In genomic region chr17:8140413-8141029, GRCh38 we compare ENCODE assay signal across 19 cellular contexts. TPM values are rescaled to one million over a fixed set of nuclear protein-coding genes. Genes with fewer than 3 reads are reported as not detected.
DNase-seq lines count a peak whose midpoint lies in the region; ATAC-seq and TF ChIP-seq lines count a peak whose summit lies in the region.
"Had no signal": no experiment of that assay in that cellular context is flagged by ENCODE, and none has a peak within 500 bp of the region (broad histone marks: within the 10 kb centered on the region; RNA-seq: fewer than 3 reads in every experiment).

No MANE protein-coding gene starts in this region.

- ATAC-seq in activated CD4-positive, alpha-beta T cell treated with anti-CD3 and anti-CD28 coated beads for 36 hours: no peak
- ATAC-seq: stimulated activated naive B cell treated with anti-CD40 and anti-IgM and Interleukin-4, amounts not matched to agents 10 μg/mL and 1 μg/mL and 100 μg/mL, for 72 hours had no signal

- no peaks in the 10 kb centered on the region for H3K27me3 ChIP-seq in esophagus squamous epithelium
- H3K27me3 ChIP-seq in sigmoid colon: no peaks in the 10 kb centered on the region

- H3K9me3 ChIP-seq in esophagus squamous epithelium (no peaks in the 10 kb centered on the region), sigmoid colon (no peaks in the 10 kb centered on the region)
- H3K9me3 ChIP-seq: neutrophil had no signal

- TF ChIP-seq CTCF in RWPE1 (conservative IDR thresholded peaks at IDR 0.05; ENCODE audit: low read depth): no peak
- TF ChIP-seq CTCF in esophagus squamous epithelium (IDR thresholded peaks at IDR 0.05): no peak
- no peak for TF ChIP-seq CTCF in sigmoid colon (IDR thresholded peaks at IDR 0.05)

- peaks cover 39% of the 10 kb centered on the region for H3K36me3 Mint-ChIP-seq in activated CD4-positive, alpha-beta T cell treated with anti-CD3 and anti-CD28 coated beads, Interleukin-2, amount 10 ng/mL, durations not matched to agents 24 days and 14 days (ENCODE audit: low read depth)
- peaks cover 26% of the 10 kb centered on the region for H3K36me3 Mint-ChIP-seq in activated CD4-positive, alpha-beta T cell treated with anti-CD3 and anti-CD28 coated beads for 36 hours (ENCODE audit: low read depth)

- H3K9me3 Mint-ChIP-seq in activated CD4-positive, alpha-beta T cell treated with anti-CD3 and anti-CD28 coated beads, Interleukin-2, amount 10 ng/mL, durations not matched to agents 24 days and 14 days: no peaks in the 10 kb centered on the region
- no peaks in the 10 kb centered on the region for H3K9me3 Mint-ChIP-seq in activated CD4-positive, alpha-beta T cell treated with anti-CD3 and anti-CD28 coated beads for 36 hours (ENCODE audit: low read depth)
- H3K9me3 Mint-ChIP-seq: CD14-positive monocyte; immature natural killer cell; stimulated activated naive B cell treated with anti-CD40 and anti-IgM and Interleukin-4, amounts not matched to agents 10 μg/mL and 1 μg/mL and 100 μg/mL, for 72 hours had no signal

- TF ChIP-seq EP300 in sigmoid colon (IDR thresholded peaks at IDR 0.05): no peak

- peak; percentile 59 for DNase-seq in activated CD4-positive, alpha-beta T cell treated with anti-CD3 and anti-CD28 coated beads, Interleukin-2, amount 10 ng/mL, durations not matched to agents 24 days and 14 days
- DNase-seq in activated CD4-positive, alpha-beta T cell treated with anti-CD3 and anti-CD28 coated beads for 36 hours: no peak
- DNase-seq in RWPE1 (ENCODE audit: low spot score): no peak
- DNase-seq in esophagus squamous epithelium (lab: John Stamatoyannopoulos, UW): no peak
- DNase-seq in sigmoid colon: peak; percentile 72
- DNase-seq in activated CD8-positive, alpha-beta memory T cell treated with anti-CD3 and anti-CD28 coated beads, Interleukin-2, amount 50 U/mL, for 4 hours: no peak
- no peak for DNase-seq in stimulated activated CD4-positive, alpha-beta T cell treated with anti-CD3 and anti-CD28 coated beads, Interleukin-4, amount 100 ng/mL, for 4 hours
- DNase-seq in ecto neural progenitor cell (ENCODE audit: low spot score): no peak
- DNase-seq: activated CD4-positive, alpha-beta T cell treated with anti-CD3 and anti-CD28 coated beads for 4 hours; DMS79 treated with DMSO at 0.1 percent for 48 hours; immature natural killer cell; mesendoderm; NCI-H1694; SIG-M5; stimulated activated naive B cell treated with anti-CD40 and anti-IgM and Interleukin-4, amounts not matched to agents 10 μg/mL and 1 μg/mL and 100 μg/mL, for 72 hours had no signal

- H3K36me3 ChIP-seq in esophagus squamous epithelium (peaks cover 54 to 61% (median 60%) of the 10 kb centered on the region in 3 donors), sigmoid colon (peaks cover 60 to 65% (median 61%) of the 10 kb centered on the region in 4 donors)
- H3K36me3 ChIP-seq: neutrophil had no signal

- H3K4me1 Mint-ChIP-seq in activated CD4-positive, alpha-beta T cell treated with anti-CD3 and anti-CD28 coated beads, Interleukin-2, amount 10 ng/mL, durations not matched to agents 24 days and 14 days: peaks cover 4% of the 10 kb centered on the region
- no peaks in the 10 kb centered on the region for H3K4me1 Mint-ChIP-seq in activated CD4-positive, alpha-beta T cell treated with anti-CD3 and anti-CD28 coated beads for 36 hours
- H3K4me1 Mint-ChIP-seq: CD14-positive monocyte had no signal

- H3K4me3 ChIP-seq in esophagus squamous epithelium (no peak overlapping the region), sigmoid colon (no peak overlapping the region)
- H3K4me3 ChIP-seq: smooth muscle cell had no signal

- intact Hi-C loops in activated CD4-positive, alpha-beta T cell treated with anti-CD3 and anti-CD28 coated beads, Interleukin-2, amount 10 ng/mL, durations not matched to agents 24 days and 14 days (cut with micrococcal nuclease): no loop called here
- intact Hi-C loops in activated CD4-positive, alpha-beta T cell treated with anti-CD3 and anti-CD28 coated beads for 36 hours (cut with DNase I, micrococcal nuclease): no loop called here
- intact Hi-C loops in esophagus squamous epithelium (cut with DNase I): no loop called here
- intact Hi-C loops in sigmoid colon (cut with DNase I): loop anchor here (1.0 kb wide), 1 partner anchor 10 kb away; no protein-coding TSS in a partner anchor

- H3K27ac ChIP-seq in RWPE1 (peak overlapping the region; percentile 98), esophagus squamous epithelium (peak overlapping the region; percentile 68 to 94 (median 93)), sigmoid colon (peak overlapping the region; percentile 85 to 100 (median 94))

- H3K4me1 ChIP-seq in esophagus squamous epithelium: peaks cover 7 to 67% (median 23%) of the 10 kb centered on the region in 3 donors
- H3K4me1 ChIP-seq in sigmoid colon: peaks cover 0 to 44% (median 29%) of the 10 kb centered on the region in 4 donors

- 73 to 82% methylated on average over 4 to 5 of the region's 7 CpGs for WGBS in esophagus squamous epithelium, 2 donors
- 91 to 94% methylated on average over 7 of the region's 7 CpGs for WGBS in sigmoid colon, 2 donors

- POLR2A ChIA-PET in activated CD4-positive, alpha-beta T cell treated with anti-CD3 and anti-CD28 coated beads for 36 hours (lab: Charles Lee): interaction anchor here (1.1 to 2.1 kb wide), 4 partner anchors 10 to 33 kb away, joined by 4 to 8 read pairs (median 4); no protein-coding TSS in a partner anchor
- POLR2A ChIA-PET in RWPE1 (lab: Yijun Ruan, JAX; ENCODE audit: low non-redundant PET): interaction anchor here (0.9 kb wide), 1 partner anchor 16 kb away, joined by 3 read pairs; no protein-coding TSS in a partner anchor

- CTCF ChIA-PET in activated CD4-positive, alpha-beta T cell treated with anti-CD3 and anti-CD28 coated beads for 36 hours (lab: Charles Lee): interaction anchor here (0.5 to 4.4 kb wide), 7 partner anchors 10 to 166 kb away, joined by 3 to 60 read pairs (median 3); partner anchors contain the start of genes ALOXE3 and HES7
- CTCF ChIA-PET in RWPE1 (lab: Yijun Ruan, JAX): interaction anchor here (2.2 kb wide), 1 partner anchor 12 kb away, joined by 9 read pairs; the partner anchor contains the start of gene PER1

- TF ChIP-seq POLR2A in esophagus squamous epithelium (IDR thresholded peaks at IDR 0.05) (no peak), sigmoid colon (IDR thresholded peaks at IDR 0.05) (no peak)

- H3K4me3 Mint-ChIP-seq in activated CD4-positive, alpha-beta T cell treated with anti-CD3 and anti-CD28 coated beads, Interleukin-2, amount 10 ng/mL, durations not matched to agents 24 days and 14 days: no peak overlapping the region
- no peak overlapping the region for H3K4me3 Mint-ChIP-seq in activated CD4-positive, alpha-beta T cell treated with anti-CD3 and anti-CD28 coated beads for 36 hours
- H3K4me3 Mint-ChIP-seq: immature natural killer cell had no signal

- H3K27ac Mint-ChIP-seq in activated CD4-positive, alpha-beta T cell treated with anti-CD3 and anti-CD28 coated beads, Interleukin-2, amount 10 ng/mL, durations not matched to agents 24 days and 14 days: no peak overlapping the region
- H3K27ac Mint-ChIP-seq in activated CD4-positive, alpha-beta T cell treated with anti-CD3 and anti-CD28 coated beads for 36 hours: no peak overlapping the region
- H3K27ac Mint-ChIP-seq: stimulated activated naive B cell treated with anti-CD40 and anti-IgM and Interleukin-4, amounts not matched to agents 10 μg/mL and 1 μg/mL and 100 μg/mL, for 72 hours had no signal

- peaks cover 3% of the 10 kb centered on the region for H3K27me3 Mint-ChIP-seq in activated CD4-positive, alpha-beta T cell treated with anti-CD3 and anti-CD28 coated beads, Interleukin-2, amount 10 ng/mL, durations not matched to agents 24 days and 14 days
- H3K27me3 Mint-ChIP-seq in activated CD4-positive, alpha-beta T cell treated with anti-CD3 and anti-CD28 coated beads for 36 hours: no peaks in the 10 kb centered on the region
- H3K27me3 Mint-ChIP-seq: stimulated activated naive B cell treated with anti-CD40 and anti-IgM and Interleukin-4, amounts not matched to agents 10 μg/mL and 1 μg/mL and 100 μg/mL, for 72 hours had no signal

RNA-seq across cellular contexts. Expression of gene PER1, which starts 11.7 kb away (rescaled TPM):
- total RNA-seq in activated CD4-positive, alpha-beta T cell treated with anti-CD3 and anti-CD28 coated beads, Interleukin-2, amount 10 ng/mL, durations not matched to agents 24 days and 14 days: 39.4 and 41.7 TPM in 2 replicates
- total RNA-seq in activated CD4-positive, alpha-beta T cell treated with anti-CD3 and anti-CD28 coated beads for 36 hours: 10 to 100 TPM; 46.5 to 55.9 TPM
- 10 to 100 TPM; 33.6 to 95.0 (median 56.3) TPM for total RNA-seq in esophagus squamous epithelium
- 100 to 1,000 TPM in 2 of 4 donors, 10 to 100 TPM in 2; 60.3 to 153 (median 84.5) TPM for total RNA-seq in sigmoid colon
- polyA plus RNA-seq in sigmoid colon: 10 to 100 TPM; 30.5 to 67.7 (median 34.2) TPM

RNA-seq across cellular contexts. Expression of gene HES7, which starts 16.6 kb away (rescaled TPM):
- total RNA-seq in activated CD4-positive, alpha-beta T cell treated with anti-CD3 and anti-CD28 coated beads, Interleukin-2, amount 10 ng/mL, durations not matched to agents 24 days and 14 days: 1.5 and 2.1 TPM in 2 replicates
- total RNA-seq in activated CD4-positive, alpha-beta T cell treated with anti-CD3 and anti-CD28 coated beads for 36 hours: 1 to 10 TPM; 2.4 to 3.2 TPM
- total RNA-seq in esophagus squamous epithelium (not detected), sigmoid colon (not detected)
- under 1 TPM in 1 of 3 donors, not detected in 2; 0.16 TPM for polyA plus RNA-seq in sigmoid colon
- total RNA-seq: smooth muscle cell, urinary bladder had no signal
- polyA plus RNA-seq: CD14-positive monocyte, immature natural killer cell, smooth muscle cell had no signal

RNA-seq across cellular contexts. Expression of gene ALOXE3, which starts 22.2 kb away (rescaled TPM):
- not detected in 2 replicates for total RNA-seq in activated CD4-positive, alpha-beta T cell treated with anti-CD3 and anti-CD28 coated beads, Interleukin-2, amount 10 ng/mL, durations not matched to agents 24 days and 14 days
- total RNA-seq in activated CD4-positive, alpha-beta T cell treated with anti-CD3 and anti-CD28 coated beads for 36 hours: under 1 TPM; 0.27 to 0.28 TPM
- total RNA-seq in esophagus squamous epithelium (1 to 10 TPM in 2 of 4 donors, under 1 TPM in 1, not detected in 1; 0.30 to 8.8 (median 2.2) TPM), sigmoid colon (not detected)
- under 1 TPM in 1 of 3 donors, not detected in 2; 0.17 TPM for polyA plus RNA-seq in sigmoid colon
- total RNA-seq: urinary bladder had no signal
- polyA plus RNA-seq: CD14-positive monocyte, immature natural killer cell, urinary bladder had no signal

RNA-seq across cellular contexts. Expression of gene VAMP2, which starts 22.2 kb away (rescaled TPM):
- 45.1 and 49.6 TPM in 2 replicates for total RNA-seq in activated CD4-positive, alpha-beta T cell treated with anti-CD3 and anti-CD28 coated beads, Interleukin-2, amount 10 ng/mL, durations not matched to agents 24 days and 14 days
- 10 to 100 TPM; 26.7 to 27.8 TPM for total RNA-seq in activated CD4-positive, alpha-beta T cell treated with anti-CD3 and anti-CD28 coated beads for 36 hours
- 10 to 100 TPM in 3 of 4 donors, 1 to 10 TPM in 1; 6.2 to 20.4 (median 12.0) TPM for total RNA-seq in esophagus squamous epithelium
- total RNA-seq in sigmoid colon: 10 to 100 TPM; 20.4 to 29.6 (median 27.3) TPM
- polyA plus RNA-seq in sigmoid colon: 10 to 100 TPM; 37.7 to 57.1 (median 54.9) TPM

RNA-seq across cellular contexts. Expression of gene TMEM107, which starts 35.7 kb away (rescaled TPM):
- 20.9 and 21.4 TPM in 2 replicates for total RNA-seq in activated CD4-positive, alpha-beta T cell treated with anti-CD3 and anti-CD28 coated beads, Interleukin-2, amount 10 ng/mL, durations not matched to agents 24 days and 14 days
- 10 to 100 TPM; 24.0 to 34.4 TPM for total RNA-seq in activated CD4-positive, alpha-beta T cell treated with anti-CD3 and anti-CD28 coated beads for 36 hours
- total RNA-seq in esophagus squamous epithelium (10 to 100 TPM; 12.7 to 21.7 (median 15.5) TPM), sigmoid colon (10 to 100 TPM in 3 of 4 donors, 1 to 10 TPM in 1; 8.3 to 61.7 (median 20.6) TPM)
- 10 to 100 TPM in 1 of 3 donors, 1 to 10 TPM in 2; 4.6 to 20.8 (median 7.2) TPM for polyA plus RNA-seq in sigmoid colon

Comparison
In these comparisons a context has a peak if more than half of its experiments do, and no peak if none do; other contexts are left out.
1. DNase-seq: peak in activated CD4-positive, alpha-beta T cell treated with anti-CD3 and anti-CD28 coated beads, Interleukin-2, amount 10 ng/mL, durations not matched to agents 24 days and 14 days (single experiment) and sigmoid colon (single experiment); none in activated CD4-positive, alpha-beta T cell treated with anti-CD3 and anti-CD28 coated beads for 36 hours (single experiment), RWPE1 (single experiment), esophagus squamous epithelium (single experiment), activated CD8-positive, alpha-beta memory T cell treated with anti-CD3 and anti-CD28 coated beads, Interleukin-2, amount 50 U/mL, for 4 hours (single experiment), stimulated activated CD4-positive, alpha-beta T cell treated with anti-CD3 and anti-CD28 coated beads, Interleukin-4, amount 100 ng/mL, for 4 hours (0 of 2) and ecto neural progenitor cell (single experiment).
2. Peak in every context shown above with its lines, with median percentiles within 50 percentile points of each other: H3K27ac ChIP-seq.